34 cellular contexts compared by ENCODE assay signal in genomic region chr7:11266101-11266500, GRCh38.
DNase-seq lines count a peak whose midpoint lies in the region; ATAC-seq, FAIRE-seq and TF ChIP-seq lines count a peak whose summit lies in the region.
"Had no signal": no experiment of that assay in that cellular context is flagged by ENCODE, and none has a peak within 500 bp of the region (broad histone marks: within the 10 kb centered on the region; RNA-seq: fewer than 3 reads in every experiment).

No MANE protein-coding gene starts in this region.

- no TSS peak for BruUV-seq in K562 (replicated peaks; lab: Mats Ljungman, UMichigan)

- POLR2A ChIA-PET in HEK293 (lab: Yijun Ruan, JAX) (no interaction called here), K562 (lab: Yijun Ruan, JAX) (no interaction called here)

- H2AFZ ChIP-seq in astrocyte (ENCODE audit: low read depth, low read length) = no peak overlapping the region
- no peak overlapping the region for H2AFZ ChIP-seq in K562 (ENCODE audit: low read depth, low read length)

- H3K4me3 ChIP-seq in HEK293 (ENCODE audit: low read depth, low read length) = no peak overlapping the region
- H3K4me3 ChIP-seq in astrocyte (ENCODE audit: insufficient read depth, low read depth, low read length) = no peak overlapping the region
- H3K4me3 ChIP-seq in K562 = no peak overlapping the region
- H3K4me3 ChIP-seq in brain microvascular endothelial cell (ENCODE audit: low read depth, low read length) = no peak overlapping the region
- H3K4me3 ChIP-seq: A549; BLaER1; BLaER1 treated with 17β-estradiol and CSF1 and Interleukin-3, amounts not matched to agents 10 nM and 100 nM had no signal

- peaks cover 2% of the 10 kb centered on the region; the same call in 1 of the 2 replicates for H3K4me1 ChIP-seq in HEK293 (ENCODE audit: control insufficient read depth, insufficient read depth, low read length)
- H3K4me1 ChIP-seq in astrocyte (ENCODE audit: insufficient read depth, low read length) = no peaks in the 10 kb centered on the region
- H3K4me1 ChIP-seq in K562 (replicated peaks in 1 of 2; ENCODE audit: control insufficient read depth in 2 of 2, insufficient read depth in 2 of 2, low read length in 2 of 2) = peaks cover 0 to 3% of the 10 kb centered on the region in 2 experiments; a peak in 1 of 5 replicates
- H3K4me1 ChIP-seq: A549; BLaER1; BLaER1 treated with 17β-estradiol and CSF1 and Interleukin-3, amounts not matched to agents 10 nM and 100 nM; Caco-2 had no signal

- no peak for TF ChIP-seq EP300 in K562 (IDR thresholded peaks at IDR 0.05; ENCODE audit: low read length)

- H3K4me3 Mint-ChIP-seq in astrocyte (ENCODE audit: unreplicated experiment) = no peak overlapping the region
- H3K4me3 Mint-ChIP-seq: B cell; CD14-positive monocyte; CD4-positive, alpha-beta memory T cell; CD4-positive, alpha-beta T cell; CD4-positive, CD25-positive, alpha-beta regulatory T cell; CD8-positive, alpha-beta memory T cell; CD8-positive, alpha-beta T cell had no signal

- intact Hi-C loops in K562 (cut with micrococcal nuclease) = no loop called here

- no peaks in the 10 kb centered on the region for H3K27me3 Mint-ChIP-seq in astrocyte (ENCODE audit: low read depth, unreplicated experiment)
- H3K27me3 Mint-ChIP-seq: B cell; CD4-positive, alpha-beta T cell; CD4-positive, CD25-positive, alpha-beta regulatory T cell had no signal

- DNase-seq in astrocyte (ENCODE audit: low read depth) (no peak), K562 (ENCODE audit: extremely low read depth in 1 of 4, low spot score in 3 of 4) (no peak), brain microvascular endothelial cell (no peak), NCI-H345 treated with DMSO at 0.1 percent for 48 hours (lab: John Stamatoyannopoulos, UW; ENCODE audit: unreplicated experiment) (no peak)
- DNase-seq: 8988T; ACHN; AML-193; BE2C; C1 segment of cervical spinal cord; Caco-2; Calu3; CD4-positive, alpha-beta memory T cell; CD4-positive, alpha-beta T cell; CD4-positive, CD25-positive, alpha-beta regulatory T cell; CD8-positive, alpha-beta memory T cell; CD8-positive, alpha-beta T cell; COR-L47; DMS 273 treated with DMSO at 0.1 percent for 48 hours; DMS153; DMS53; DMS79; DMS79 treated with DMSO at 0.1 percent for 48 hours; DND-41; EL had no signal

- peaks cover 3% of the 10 kb centered on the region for H3K9me3 Mint-ChIP-seq in astrocyte (ENCODE audit: unreplicated experiment)
- H3K9me3 Mint-ChIP-seq: CD4-positive, alpha-beta memory T cell; CD4-positive, alpha-beta T cell had no signal

- no peaks in the 10 kb centered on the region for H3K9me3 ChIP-seq in HEK293 (ENCODE audit: control insufficient read depth, insufficient read depth, low read depth, low read length)
- no peaks in the 10 kb centered on the region for H3K9me3 ChIP-seq in astrocyte (ENCODE audit: insufficient read depth, low read depth, low read length)
- H3K9me3 ChIP-seq in K562 (replicated peaks; ENCODE audit: control insufficient read depth, insufficient read depth, low read depth, low read length) = no peaks in the 10 kb centered on the region
- H3K9me3 ChIP-seq: A549, BE2C had no signal

- FAIRE-seq in astrocyte (lab: Jason Lieb, UNC) (peak; percentile 29), K562 (lab: Jason Lieb, UNC) (no peak)
- FAIRE-seq: A549, D721Med had no signal

- H3K36me3 ChIP-seq in HEK293 (ENCODE audit: control insufficient read depth in 2 of 2, insufficient read depth in 1 of 2, low read length in 2 of 2) (no peaks in the 10 kb centered on the region), astrocyte (ENCODE audit: insufficient read depth, low read length) (no peaks in the 10 kb centered on the region), K562 (ENCODE audit: control insufficient read depth, insufficient read depth, low read length) (no peaks in the 10 kb centered on the region), brain microvascular endothelial cell (replicated peaks) (no peaks in the 10 kb centered on the region)
- H3K36me3 ChIP-seq: BE2C; BLaER1; BLaER1 treated with 17β-estradiol and CSF1 and Interleukin-3, amounts not matched to agents 10 nM and 100 nM had no signal

- H3K79me2 ChIP-seq in astrocyte (ENCODE audit: insufficient read depth, low read length) (no peaks in the 10 kb centered on the region), K562 (ENCODE audit: control insufficient read depth, insufficient read depth, low read length) (no peaks in the 10 kb centered on the region)

- ATAC-seq in K562 (no peak), HG02678 (IDR thresholded peaks at IDR 0.05; ENCODE audit: unreplicated experiment) (no peak)
- ATAC-seq: A549; CD8-positive, alpha-beta T cell had no signal

- H3K4me1 Mint-ChIP-seq in astrocyte (ENCODE audit: low read depth, unreplicated experiment) = no peaks in the 10 kb centered on the region
- H3K4me1 Mint-ChIP-seq: B cell; CD14-positive monocyte; CD4-positive, alpha-beta memory T cell; CD4-positive, CD25-positive, alpha-beta regulatory T cell; CD8-positive, alpha-beta memory T cell had no signal

- H3K4me2 ChIP-seq in astrocyte (ENCODE audit: low read length) = no peak overlapping the region
- H3K4me2 ChIP-seq in K562 (ENCODE audit: insufficient read depth, low read length) = no peak overlapping the region
- H3K4me2 ChIP-seq: A549; BLaER1; BLaER1 treated with 17β-estradiol and CSF1 and Interleukin-3, amounts not matched to agents 10 nM and 100 nM had no signal

- no peaks in the 10 kb centered on the region for H3K9me1 ChIP-seq in K562 (ENCODE audit: control insufficient read depth, insufficient read depth, low read length)

- H3K36me3 Mint-ChIP-seq in astrocyte (ENCODE audit: low read depth, unreplicated experiment) = no peaks in the 10 kb centered on the region
- H3K36me3 Mint-ChIP-seq: CD14-positive monocyte; CD4-positive, alpha-beta memory T cell; CD4-positive, CD25-positive, alpha-beta regulatory T cell; CD8-positive, alpha-beta memory T cell; CD8-positive, alpha-beta T cell had no signal

- H4K20me1 ChIP-seq in astrocyte (ENCODE audit: insufficient read depth, low read length) (no peaks in the 10 kb centered on the region), K562 (replicated peaks; ENCODE audit: control insufficient read depth, insufficient read depth, low read length) (no peaks in the 10 kb centered on the region)
- H4K20me1 ChIP-seq: BLaER1; BLaER1 treated with 17β-estradiol and CSF1 and Interleukin-3, amounts not matched to agents 10 nM and 100 nM had no signal

- TF ChIP-seq RAD21 in K562 (CRISPR knock-in tag; conservative IDR thresholded peaks at IDR 0.05 in 1 of 2, IDR thresholded peaks at IDR 0.05 in 1 of 2) = no peak

- H3K27ac Mint-ChIP-seq in astrocyte (ENCODE audit: unreplicated experiment) = no peak overlapping the region
- H3K27ac Mint-ChIP-seq: B cell; CD14-positive monocyte; CD4-positive, alpha-beta memory T cell; CD4-positive, alpha-beta T cell; CD4-positive, CD25-positive, alpha-beta regulatory T cell; CD8-positive, alpha-beta memory T cell; CD8-positive, alpha-beta T cell had no signal

- CTCF ChIA-PET in HEK293 (lab: Yijun Ruan, JAX) (interaction anchor here (0.8 kb wide), 1 partner anchor 9 kb away, joined by 3 read pairs; no protein-coding TSS in a partner anchor), K562 (lab: Yijun Ruan, JAX; ENCODE audit: low intra/inter-chr PET ratio) (no interaction called here)

- H3K9ac ChIP-seq in astrocyte (ENCODE audit: low read length) (no peak overlapping the region), K562 (ENCODE audit: insufficient read depth in 1 of 2, low read depth in 2 of 2, low read length in 2 of 2) (no peak overlapping the region)
- H3K9ac ChIP-seq: BLaER1; BLaER1 treated with 17β-estradiol and CSF1 and Interleukin-3, amounts not matched to agents 10 nM and 100 nM had no signal

- TF ChIP-seq CTCF in HEK293 (tag by site-specific recombination; IDR thresholded peaks at IDR 0.05) (no peak), astrocyte (IDR thresholded peaks at IDR 0.05; ENCODE audit: insufficient read depth, low read depth, low read length) (no peak), K562 (IDR thresholded peaks at IDR 0.05 in 2 of 3, conservative IDR thresholded peaks at IDR 0.05 in 1 of 3; ENCODE audit: insufficient read depth in 2 of 3, low read depth in 1 of 3, low read length in 3 of 3) (no peak), brain microvascular endothelial cell (IDR thresholded peaks at IDR 0.05; ENCODE audit: low read depth, low read length, missing control alignments) (no peak)

- in situ Hi-C loops in K562 (cut with MboI) (no loop called here), brain microvascular endothelial cell (cut with HindIII; ENCODE audit: low pct_ligation_motif_present, low sequenced_read_pairs) (no loop called here)

- no peaks in the 10 kb centered on the region for H3K27me3 ChIP-seq in astrocyte (ENCODE audit: insufficient read depth, low read length)
- no peaks in the 10 kb centered on the region for H3K27me3 ChIP-seq in K562 (ENCODE audit: control insufficient read depth in 2 of 2, insufficient read depth in 2 of 2, low read length in 2 of 2)
- no peaks in the 10 kb centered on the region for H3K27me3 ChIP-seq in brain microvascular endothelial cell (replicated peaks)
- H3K27me3 ChIP-seq: BE2C; BLaER1; BLaER1 treated with 17β-estradiol and CSF1 and Interleukin-3, amounts not matched to agents 10 nM and 100 nM had no signal

- TF ChIP-seq POLR2A in K562 (conservative IDR thresholded peaks at IDR 0.05) = no peak

- WGBS in K562 (ENCODE audit: insufficient coverage, low coverage, missing lambda C conversion rate) = 6% methylated on average over 2 of the region's 2 CpGs

- no peak overlapping the region for H3K27ac ChIP-seq in HEK293 (ENCODE audit: extremely low read depth, low read depth, low read length)
- no peak overlapping the region for H3K27ac ChIP-seq in astrocyte (ENCODE audit: low read depth, low read length)
- no peak overlapping the region for H3K27ac ChIP-seq in K562 (ENCODE audit: extremely low read depth, low read depth, low read length)
- H3K27ac ChIP-seq in brain microvascular endothelial cell = no peak overlapping the region
- H3K27ac ChIP-seq: 22Rv1; A549; BLaER1; BLaER1 treated with 17β-estradiol and CSF1 and Interleukin-3, amounts not matched to agents 10 nM and 100 nM; C4-2B had no signal

TF ChIP-seq in K562, 482 proteins besides CTCF, POLR2A, EP300 and RAD21:
- peak; percentile 71 for TF ChIP-seq ZNF146 (CRISPR knock-in tag; IDR thresholded peaks at IDR 0.05; ENCODE audit: unreplicated experiment)
- TF ChIP-seq E2F4 (CRISPR knock-in tag; IDR thresholded peaks at IDR 0.05; ENCODE audit: low read depth) = no peak

Comparison
In these comparisons a context has a peak if more than half of its experiments do, and no peak if none do; other contexts are left out.
1. Of the 44 proteins assayed by ChIP-seq in both K562 and HEK293: peak only in K562: none; only in HEK293: none; in both: ZNF146; in neither: 43.